Comparison of ENCODE assay signal across 22 cellular contexts in the genomic region with DNA sequence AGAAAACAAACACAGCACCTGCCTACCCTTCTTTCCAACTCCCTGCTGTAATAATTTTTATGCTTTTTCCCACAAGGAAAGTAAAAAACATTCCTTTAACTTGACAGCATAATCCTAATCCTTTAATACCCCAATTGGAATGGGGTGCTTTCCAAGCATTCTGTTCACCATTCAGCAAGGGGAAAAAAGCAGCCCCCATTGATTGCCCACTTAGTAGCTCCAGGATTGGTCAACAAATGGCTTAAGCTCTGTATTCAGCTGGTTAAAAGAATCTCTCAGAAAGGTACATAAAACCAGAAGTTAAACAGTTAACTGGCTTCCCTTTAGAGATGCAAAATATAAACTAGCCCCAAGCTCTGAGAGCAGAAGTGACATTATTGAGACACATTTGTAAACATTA.
"Had no signal": no experiment of that assay in that cellular context is flagged by ENCODE, and none has a peak within 500 bp of the region (broad histone marks: within the 10 kb centered on the region; RNA-seq: fewer than 3 reads in every experiment).

No MANE protein-coding gene starts in this region.

- ATAC-seq: HepG2, Right ventricle myocardium inferior, SK-N-SH treated with all-trans-retinoic acid at 6 μM for 48 hours had no signal

- DNase-seq: IMR-90, Karpas-422, KG1, MG63, NCI-H1092, NCI-H1105 treated with DMSO at 0.1 percent for 48 hours, NCI-H1417 treated with DMSO at 0.1 percent for 48 hours, NCI-H146, NCI-H187, NCI-H2029, NCI-H2171 treated with DMSO at 0.1 percent for 48 hours, NCI-H345, NCI-H446 treated with DMSO at 0.1 percent for 48 hours, NCI-H510A treated with DMSO at 0.1 percent for 48 hours, OCI-M1, PC-9, Peyer's patch, SHP77 treated with DMSO at 0.1 percent for 48 hours, SJCRH30 had no signal

- H3K27ac ChIP-seq: PC-9, Peyer's patch, SJCRH30 had no signal

- H3K4me3 ChIP-seq: MG63, PC-9, Peyer's patch, SJCRH30 had no signal

- H3K4me1 ChIP-seq: Peyer's patch, SJCRH30 had no signal

- H3K27me3 ChIP-seq: MG63, Peyer's patch, SJCRH30 had no signal

- H3K9me3 ChIP-seq: MG63, Peyer's patch had no signal

- H3K4me2 ChIP-seq: PC-9 had no signal

- H3K36me3 ChIP-seq: MG63, Peyer's patch, SJCRH30 had no signal

- H2AFZ ChIP-seq: PC-9 had no signal
